8 cellular contexts compared by ENCODE assay signal in genomic region chr6:34391711-34392496, GRCh38. TPM values are rescaled to one million over a fixed set of nuclear protein-coding genes. Genes with fewer than 3 reads are reported as not detected.
A peak's percentile ranks its signal among the peaks of the same experiment; 100 is the strongest.
DNase-seq lines count a peak whose midpoint lies in the region; ATAC-seq lines count a peak whose summit lies in the region.

No MANE protein-coding gene starts in this region.

- peak; percentile 45 for ATAC-seq in HG02943 (IDR thresholded peaks at IDR 0.05; ENCODE audit: low read depth, unreplicated experiment)
- peak; percentile 56 for ATAC-seq in left lobe of liver

- peak; percentile 39 for DNase-seq in SKM-1 treated with dmso at 0.1 percent for 144 hours (lab: John Stamatoyannopoulos, UW; ENCODE audit: unreplicated experiment)
- no peak for DNase-seq in SKM-1 (lab: John Stamatoyannopoulos, UW; ENCODE audit: unreplicated experiment)
- DNase-seq in NCI-H2107 treated with DMSO at 0.1 percent for 48 hours (lab: John Stamatoyannopoulos, UW; ENCODE audit: unreplicated experiment) = peak; percentile 32
- DNase-seq in activated CD4-positive, CD25-positive, alpha-beta regulatory T cell treated with anti-CD3 and anti-CD28 coated beads, Interleukin-2, amount 50 U/mL, for 16 hours (ENCODE audit: low read depth, low spot score) = peak; percentile 18
- DNase-seq in cerebellum (ENCODE audit: low spot score) = peak; percentile 70
- DNase-seq in left lobe of liver (ENCODE audit: low spot score) = peak; percentile 72
- peak; percentile 50 for DNase-seq in stimulated activated CD4-positive, alpha-beta T cell treated with anti-CD3 and anti-CD28 coated beads, Interleukin-2, amount 100 ng/mL, for 4 hours (ENCODE audit: low read depth)

RNA-seq across cellular contexts. Expression of gene NUDT3, which starts 0.6 kb away (rescaled TPM):
- total RNA-seq in cerebellum (90.6 TPM), left lobe of liver (16.6 TPM)

RNA-seq across cellular contexts. Expression of gene RPS10, which starts 34.0 kb away (rescaled TPM):
- total RNA-seq in cerebellum (716 TPM), left lobe of liver (346 TPM)
